8 cellular contexts compared by ENCODE assay signal in genomic region chr7:155300641-155301452, GRCh38. TPM values are rescaled to one million over a fixed set of nuclear protein-coding genes. Genes with fewer than 3 reads are reported as not detected.
DNase-seq lines count a peak whose midpoint lies in the region; ATAC-seq, FAIRE-seq and TF ChIP-seq lines count a peak whose summit lies in the region.

No MANE protein-coding gene starts in this region.

- TF ChIP-seq CTCF in liver (IDR thresholded peaks at IDR 0.05; ENCODE audit: low read depth, low read length, missing input control) (no peak), HepG2 (CRISPR knock-in tag; IDR thresholded peaks at IDR 0.05) (no peak), astrocyte of the cerebellum (IDR thresholded peaks at IDR 0.05; ENCODE audit: low read depth, low read length, missing control alignments) (no peak), right lobe of liver (IDR thresholded peaks at IDR 0.05) (no peak), upper lobe of right lung (IDR thresholded peaks at IDR 0.05) (no peak)

- peak overlapping the region; percentile 38 to 77 (median 75) for H3K4me3 ChIP-seq in liver (ENCODE audit: low read depth in 1 of 3, low read length in 3 of 3)
- H3K4me3 ChIP-seq in HepG2 (replicated peaks in 1 of 3; ENCODE audit: insufficient read depth in 1 of 3, low read depth in 2 of 3, low read length in 3 of 3) = no peak overlapping the region
- peak overlapping the region; percentile 82 for H3K4me3 ChIP-seq in astrocyte of the cerebellum (ENCODE audit: low read depth, low read length)
- H3K4me3 ChIP-seq in right lobe of liver = peak overlapping the region; percentile 64 to 72 (median 68)
- H3K4me3 ChIP-seq in upper lobe of right lung = peak overlapping the region; percentile 91

- 38% methylated on average over 11 of the region's 11 CpGs for WGBS in liver
- 36% methylated on average over 8 of the region's 11 CpGs for WGBS in HepG2 (ENCODE audit: low lambda C conversion rate)
- 25% methylated on average over 7 of the region's 11 CpGs for WGBS in right lobe of liver (ENCODE audit: insufficient coverage, low coverage, low lambda C conversion rate, missing lambda C conversion rate)

- TF ChIP-seq EP300 in HepG2 (IDR thresholded peaks at IDR 0.05; ENCODE audit: low read depth in 2 of 2, low read length in 2 of 2) (no peak), HepG2 (CRISPR knock-in tag; IDR thresholded peaks at IDR 0.05; ENCODE audit: borderline replicate concordance) (no peak)

- FAIRE-seq in HepG2 (lab: Jason Lieb, UNC) (no peak), urothelium cell line (lab: Jason Lieb, UNC) (no peak)

- no peaks in the 10 kb centered on the region for H3K27me3 ChIP-seq in liver (ENCODE audit: control insufficient read depth in 4 of 4, insufficient read depth in 4 of 4, low read length in 3 of 4)
- H3K27me3 ChIP-seq in HepG2 (ENCODE audit: control insufficient read depth in 1 of 2, insufficient read depth in 2 of 2, low read length in 2 of 2) = peaks cover 0 to 28% of the 10 kb centered on the region in 2 experiments; a peak in 4 of 5 replicates
- no peaks in the 10 kb centered on the region for H3K27me3 ChIP-seq in right lobe of liver
- H3K27me3 ChIP-seq in upper lobe of right lung = no peaks in the 10 kb centered on the region

- CTCF ChIA-PET in HepG2 (lab: Yijun Ruan, JAX; ENCODE audit: low intra/inter-chr PET ratio, low total read pairs) = no interaction called here

- intact Hi-C loops in HepG2 (cut with micrococcal nuclease; ENCODE audit: unreplicated experiment) = no loop called here
- intact Hi-C loops in right lobe of liver (cut with DNase I) = no loop called here
- intact Hi-C loops in upper lobe of right lung (cut with DNase I) = no loop called here

- H3K9ac ChIP-seq in liver (ENCODE audit: low read depth in 1 of 2, low read length in 2 of 2) (peak overlapping the region in 1 of 2 donors; percentile 92), HepG2 (ENCODE audit: insufficient read depth, low read depth, low read length) (no peak overlapping the region)

- no peaks in the 10 kb centered on the region for H3K9me3 ChIP-seq in liver (ENCODE audit: control insufficient read depth in 4 of 4, low read length in 3 of 4)
- no peaks in the 10 kb centered on the region for H3K9me3 ChIP-seq in HepG2 (ENCODE audit: low read length)
- H3K9me3 ChIP-seq in right lobe of liver = no peaks in the 10 kb centered on the region
- H3K9me3 ChIP-seq in upper lobe of right lung = no peaks in the 10 kb centered on the region

- in situ Hi-C loops in HepG2 (cut with HindIII; ENCODE audit: extremely low pct_ligation_motif_present, low pct_unique_long_range_greater_than_20kb) = no loop called here
- in situ Hi-C loops in astrocyte of the cerebellum (cut with HindIII; ENCODE audit: low sequenced_read_pairs) = no loop called here

- DNase-seq in HepG2 (ENCODE audit: low spot score) (no peak), astrocyte of the cerebellum (ENCODE audit: low read depth) (no peak), right lobe of liver (peak in 2 of 3 donors; percentile 64 to 73), upper lobe of right lung (no peak), T-helper 9 cell (no peak), urothelium cell line (ENCODE audit: low spot score) (no peak), A172 (ENCODE audit: low spot score) (no peak)

- H3K27ac ChIP-seq in liver (ENCODE audit: low read depth in 1 of 2, low read length in 2 of 2) (peak overlapping the region; percentile 8 to 69), HepG2 (ENCODE audit: extremely low read length, insufficient read depth, low read length) (no peak overlapping the region), right lobe of liver (peak overlapping the region; percentile 97 to 99 (median 98)), upper lobe of right lung (no peak overlapping the region)

- BruUV-seq in HepG2 (replicated peaks; lab: Mats Ljungman, UMichigan) = no TSS peak

- TF ChIP-seq RAD21 in liver (IDR thresholded peaks at IDR 0.05) = no peak
- no peak for TF ChIP-seq RAD21 in HepG2 (CRISPR knock-in tag; IDR thresholded peaks at IDR 0.05)

- peaks cover 2 to 48% (median 18%) of the 10 kb centered on the region in 4 donors for H3K4me1 ChIP-seq in liver (ENCODE audit: control insufficient read depth in 4 of 4, insufficient read depth in 4 of 4, low read length in 3 of 4)
- no peaks in the 10 kb centered on the region for H3K4me1 ChIP-seq in HepG2 (ENCODE audit: insufficient read depth, low read length)
- peaks cover 0 to 58% (median 9%) of the 10 kb centered on the region in 4 donors for H3K4me1 ChIP-seq in right lobe of liver
- H3K4me1 ChIP-seq in upper lobe of right lung = peaks cover 14% of the 10 kb centered on the region

- H2AFZ ChIP-seq in HepG2 (ENCODE audit: low read length) = no peak overlapping the region

- POLR2A ChIA-PET in HepG2 (lab: Yijun Ruan, JAX) = no interaction called here

- no peak overlapping the region for H3K4me2 ChIP-seq in HepG2 (ENCODE audit: low read depth, low read length)

- H4K20me1 ChIP-seq in HepG2 (ENCODE audit: insufficient read depth, low read length) = no peaks in the 10 kb centered on the region

- ATAC-seq in HepG2 = no peak
- peak in 3 of 4 donors; percentile 0 to 4 (median 2) for ATAC-seq in right lobe of liver
- no peak for ATAC-seq in upper lobe of right lung

- TF ChIP-seq POLR2A in HepG2 (IDR thresholded peaks at IDR 0.05; ENCODE audit: insufficient read depth in 1 of 2, low read depth in 2 of 2, low read length in 2 of 2) (no peak), right lobe of liver (IDR thresholded peaks at IDR 0.05) (no peak)

- H3K36me3 ChIP-seq in liver (ENCODE audit: control insufficient read depth in 4 of 4, insufficient read depth in 3 of 4, low read depth in 1 of 4, low read length in 3 of 4) = peaks cover 2 to 44% (median 37%) of the 10 kb centered on the region in 4 donors
- no peaks in the 10 kb centered on the region for H3K36me3 ChIP-seq in HepG2 (replicated peaks in 1 of 2; ENCODE audit: control insufficient read depth in 1 of 2, insufficient read depth in 2 of 2, low read length in 2 of 2)
- peaks cover 0 to 64% (median 29%) of the 10 kb centered on the region in 4 donors for H3K36me3 ChIP-seq in right lobe of liver
- peaks cover 47% of the 10 kb centered on the region for H3K36me3 ChIP-seq in upper lobe of right lung

- H3K79me2 ChIP-seq in HepG2 (ENCODE audit: insufficient read depth, low read length) = no peaks in the 10 kb centered on the region

TF ChIP-seq in liver, 16 proteins besides CTCF, POLR2A, EP300 and RAD21 (continues in another document):
- TF ChIP-seq TAF1 (conservative IDR thresholded peaks at IDR 0.05) (peak; percentile 40), ATF3 (IDR thresholded peaks at IDR 0.05) (no peak), NR2F2 (IDR thresholded peaks at IDR 0.05) (no peak)

TF ChIP-seq in HepG2, 621 proteins besides CTCF, POLR2A, EP300 and RAD21 (continues in another document):
- TF ChIP-seq ZUFSP (CRISPR knock-in tag; IDR thresholded peaks at IDR 0.05; ENCODE audit: borderline replicate concordance) = no peak
- TF ChIP-seq KLF13 (CRISPR knock-in tag; IDR thresholded peaks at IDR 0.05) = no peak
- TF ChIP-seq THAP8 (CRISPR knock-in tag; IDR thresholded peaks at IDR 0.05; ENCODE audit: borderline replicate concordance) = no peak

RNA-seq across cellular contexts. Expression of gene INSIG1, which starts 3.2 kb away (rescaled TPM):
- total RNA-seq in liver (100 to 1,000 TPM; 118 to 204 TPM), HepG2 (2016; rRNA removed; fragmentation: Illumina TruSeq; extraction: Trizol) (0.11 and 0.20 TPM in 2 replicates), right lobe of liver (100 to 1,000 TPM; 130 to 625 (median 205) TPM), upper lobe of right lung (90.7 TPM)
- polyA plus RNA-seq in liver (100 to 1,000 TPM; 182 to 219 TPM), HepG2 (2011; rRNA removed) (0.07 and 0.16 TPM in 2 replicates)
- 0.26 TPM in 1 of 2 replicates, not detected in the other for total RNA-seq in HepG2 (2016; cell fraction: cytosol; rRNA removed; fragmentation: Illumina TruSeq; extraction: Trizol; ENCODE audit: low read depth)
- 0.09 and 0.13 TPM in 2 replicates for total RNA-seq in HepG2 (2016; cell fraction: insoluble cytoplasmic fraction; rRNA removed; fragmentation: Illumina TruSeq; extraction: Trizol)
- 0.09 and 0.48 TPM in 2 replicates for total RNA-seq in HepG2 (2016; cell fraction: membrane; rRNA removed; fragmentation: Illumina TruSeq; extraction: Trizol)
- total RNA-seq in HepG2 (2016; cell fraction: nucleus; rRNA removed; fragmentation: Illumina TruSeq; extraction: Trizol) = not detected in 2 replicates
- 0.10 and 0.17 TPM in 2 replicates for polyA plus RNA-seq in HepG2 (2011; cell fraction: cytosol; rRNA removed)
- 0.10 and 0.23 TPM in 2 replicates for polyA plus RNA-seq in HepG2 (2011; cell fraction: nucleus; rRNA removed)
- polyA plus RNA-seq in HepG2 (2012) = 0.08 and 0.17 TPM in 2 replicates
- 0.03 TPM in 1 of 2 replicates, not detected in the other for polyA plus RNA-seq in HepG2 (2016; cell fraction: cytosol; fragmentation: Illumina TruSeq; extraction: Trizol; ENCODE audit: low read depth)
- 0.10 TPM in 1 of 2 replicates, not detected in the other for polyA plus RNA-seq in HepG2 (2016; cell fraction: insoluble cytoplasmic fraction; fragmentation: Illumina TruSeq; extraction: Trizol; ENCODE audit: low read depth)
- polyA plus RNA-seq in HepG2 (2016; cell fraction: membrane; fragmentation: Illumina TruSeq; extraction: Trizol; ENCODE audit: low read depth) = 0.13 TPM in 1 of 2 replicates, not detected in the other
- polyA plus RNA-seq in HepG2 (2016; cell fraction: nucleus; fragmentation: Illumina TruSeq; extraction: Trizol; ENCODE audit: insufficient read depth, low read depth) = 0.25 TPM in 1 of 2 replicates, not detected in the other
- polyA minus RNA-seq in HepG2 (2011; rRNA and poly(A)+ RNA removed; ENCODE audit: low replicate concordance) = 0.60 and 64.4 TPM in 2 replicates
- polyA minus RNA-seq in HepG2 (2011; cell fraction: cytosol; rRNA and poly(A)+ RNA removed) = 0.30 and 0.35 TPM in 2 replicates
- polyA minus RNA-seq in HepG2 (2011; cell fraction: nucleus; rRNA and poly(A)+ RNA removed) = 0.25 and 0.52 TPM in 2 replicates
- 106 and 141 TPM in 2 replicates for total RNA-seq in A172 (2014; rRNA removed; shearing (Covaris generic))

Comparison
In these comparisons a context has a peak if more than half of its experiments do, and no peak if none do; other contexts are left out.
1. H3K27ac ChIP-seq: peak in liver (2 of 2) and right lobe of liver (3 of 3); none in HepG2 (single experiment) and upper lobe of right lung (single experiment).
2. H3K4me3 ChIP-seq: peak in liver (3 of 3), astrocyte of the cerebellum (single experiment), right lobe of liver (3 of 3) and upper lobe of right lung (single experiment); none in HepG2 (0 of 3).
3. ATAC-seq: peak in right lobe of liver (3 of 4); none in HepG2 (single experiment) and upper lobe of right lung (single experiment).
4. DNase-seq: peak in right lobe of liver (2 of 3); none in HepG2 (single experiment), astrocyte of the cerebellum (single experiment), upper lobe of right lung (single experiment), T-helper 9 cell (single experiment), urothelium cell line (single experiment) and A172 (single experiment).
5. RNA of gene INSIG1, which starts 3.2 kb away (total RNA-seq): 130 to 625 TPM in right lobe of liver, 118 to 204 TPM in liver, 106 to 141 TPM in A172 and 90.7 TPM in upper lobe of right lung (single experiment); 0.09 to 0.48 TPM in HepG2; every median in the first group is over 10 times any median in the second.